Comparison of ENCODE assay signal across 24 cellular contexts in genomic region chr2:31828891-31829290, GRCh38.
A peak's percentile ranks its signal among the peaks of the same experiment; 100 is the strongest.
DNase-seq lines count a peak whose midpoint lies in the region; ATAC-seq and TF ChIP-seq lines count a peak whose summit lies in the region.
"Had no signal": no experiment of that assay in that cellular context is flagged by ENCODE, and none has a peak within 500 bp of the region (broad histone marks: within the 10 kb centered on the region; RNA-seq: fewer than 3 reads in every experiment).

No MANE protein-coding gene starts in this region.

- H3K9me3 ChIP-seq in neuronal stem cell (replicated peaks in 1 of 2; ENCODE audit: control insufficient read depth in 2 of 2, insufficient read depth in 1 of 2, low read depth in 1 of 2, low read length in 2 of 2), result no peaks in the 10 kb centered on the region
- H3K9me3 ChIP-seq in esophagus muscularis mucosa, result no peaks in the 10 kb centered on the region
- H3K9me3 ChIP-seq: thyroid gland had no signal

- intact Hi-C loops in esophagus muscularis mucosa (cut with DNase I), result no loop called here

- H2BK120ac ChIP-seq in neuronal stem cell (ENCODE audit: low read depth, low read length), result no peak overlapping the region

- no peak overlapping the region for H3K18ac ChIP-seq in neuronal stem cell (ENCODE audit: low read length)

- no peak overlapping the region for H2BK5ac ChIP-seq in neuronal stem cell (ENCODE audit: low read length)

- H3K27me3 ChIP-seq in neuronal stem cell (ENCODE audit: control insufficient read depth in 3 of 3, insufficient read depth in 3 of 3, low read depth in 1 of 3, low read length in 3 of 3), result no peaks in the 10 kb centered on the region
- H3K27me3 ChIP-seq in esophagus muscularis mucosa, result no peaks in the 10 kb centered on the region
- H3K27me3 ChIP-seq: cardiac muscle cell, left lung, thyroid gland had no signal

- H3K36me3 ChIP-seq in neuronal stem cell (replicated peaks in 1 of 2; ENCODE audit: control insufficient read depth in 2 of 2, insufficient read depth in 2 of 2, low read length in 2 of 2) (no peaks in the 10 kb centered on the region), esophagus muscularis mucosa (no peaks in the 10 kb centered on the region)
- H3K36me3 ChIP-seq: cardiac muscle cell, left lung, thyroid gland, WERI-Rb-1 had no signal

- no CpG with 5 or more reads among the region's 2 CpGs for WGBS in neuronal stem cell (ENCODE audit: extremely low coverage in 2 of 2, insufficient read length in 2 of 2, insufficient replicate concordance in 1 of 2), 2 donors
- 83% methylated on average over 2 of the region's 2 CpGs for WGBS in esophagus muscularis mucosa

- ATAC-seq in GM21381 (IDR thresholded peaks at IDR 0.05; ENCODE audit: unreplicated experiment) (no peak), HG02759 (IDR thresholded peaks at IDR 0.05; ENCODE audit: unreplicated experiment) (no peak)
- ATAC-seq: activated naive CD8-positive, alpha-beta T cell treated with anti-CD3 and anti-CD28 coated beads, Interleukin-2, amount 50 U/mL, for 24 hours; left lung; stimulated activated naive CD8-positive, alpha-beta T cell treated with anti-CD3 and anti-CD28 coated beads, Interleukin-15, Interleukin-2, amounts not matched to agents 100 U/mL and 50 U/mL, for 24 hours had no signal

- no peak for TF ChIP-seq CTCF in esophagus muscularis mucosa (IDR thresholded peaks at IDR 0.05)

- H3K27ac ChIP-seq in neuronal stem cell (replicated peaks; ENCODE audit: low read length) (no peak overlapping the region), esophagus muscularis mucosa (replicated peaks in 1 of 4) (no peak overlapping the region)
- H3K27ac ChIP-seq: cardiac muscle cell, left lung, thyroid gland, WERI-Rb-1 had no signal

- H4K91ac ChIP-seq in neuronal stem cell (ENCODE audit: low read depth, low read length, poor library complexity), result no peak overlapping the region

- no peak overlapping the region for H2AK5ac ChIP-seq in neuronal stem cell (ENCODE audit: low read depth, low read length)

- no peaks in the 10 kb centered on the region for H3K79me1 ChIP-seq in neuronal stem cell (ENCODE audit: low read depth, low read length)

- no peak for TF ChIP-seq POLR2A in esophagus muscularis mucosa (IDR thresholded peaks at IDR 0.05; ENCODE audit: low read depth)

- H3K4me1 ChIP-seq in neuronal stem cell (ENCODE audit: control insufficient read depth in 2 of 2, insufficient read depth in 1 of 2, low read depth in 1 of 2, low read length in 2 of 2) (no peaks in the 10 kb centered on the region), esophagus muscularis mucosa (no peaks in the 10 kb centered on the region)
- H3K4me1 ChIP-seq: left lung, thyroid gland had no signal

- H3K4me3 ChIP-seq in neuronal stem cell (ENCODE audit: low read length in 2 of 2), result no peak overlapping the region
- H3K4me3 ChIP-seq in esophagus muscularis mucosa, result no peak overlapping the region
- H3K4me3 ChIP-seq: cardiac muscle cell, left lung, thyroid gland had no signal

- no peak overlapping the region for H3K4ac ChIP-seq in neuronal stem cell (ENCODE audit: low read length)

- no peak overlapping the region for H3K9ac ChIP-seq in neuronal stem cell (ENCODE audit: low read depth, low read length, poor library complexity)

- H4K8ac ChIP-seq in neuronal stem cell (ENCODE audit: low read depth, low read length), result no peak overlapping the region

- no peak for TF ChIP-seq EP300 in esophagus muscularis mucosa (IDR thresholded peaks at IDR 0.05)

- DNase-seq in EL, result peak; percentile 60
- DNase-seq in NCI-H226, result peak; percentile 58
- peak; percentile 16 for DNase-seq in astrocyte of the hippocampus (ENCODE audit: low read depth, low spot score)
- DNase-seq in glomerular visceral epithelial cell (ENCODE audit: extremely low spot score), result peak; percentile 53
- no peak for DNase-seq in neuronal stem cell (ENCODE audit: low spot score)
- DNase-seq in esophagus muscularis mucosa (ENCODE audit: extremely low spot score), result no peak
- DNase-seq: activated CD8-positive, alpha-beta memory T cell treated with anti-CD3 and anti-CD28 coated beads, Interleukin-2, amount 50 U/mL, for 48 hours; activated effector memory CD4-positive, alpha-beta T cell treated with Interleukin-2 at 50 U/mL for 16 hours; activated naive CD8-positive, alpha-beta T cell treated with anti-CD3 and anti-CD28 coated beads, Interleukin-2, amount 50 U/mL, for 24 hours; GF-D8; left lung; midbrain; NCI-H1417; NCI-H2107; NCI-H524; nephron progenitor cell; SHP77 treated with DMSO at 0.1 percent for 48 hours; small intestine; stimulated activated naive CD8-positive, alpha-beta T cell treated with anti-CD3 and anti-CD28 coated beads, Interleukin-15, Interleukin-2, amounts not matched to agents 100 U/mL and 50 U/mL, for 24 hours; thyroid gland; WERI-Rb-1 had no signal

- H2BK12ac ChIP-seq in neuronal stem cell (ENCODE audit: low read length), result no peak overlapping the region

- no peak overlapping the region for H2BK15ac ChIP-seq in neuronal stem cell (ENCODE audit: low read length)

- no peak overlapping the region for H3K23ac ChIP-seq in neuronal stem cell (ENCODE audit: low read depth, low read length, poor library complexity)

- H3K14ac ChIP-seq in neuronal stem cell (ENCODE audit: low read length), result no peak overlapping the region

- no peak overlapping the region for H3K4me2 ChIP-seq in neuronal stem cell (ENCODE audit: insufficient read depth, low read length, poor library complexity, severe bottlenecking)

- H2AFZ ChIP-seq in neuronal stem cell (ENCODE audit: low read length), result no peak overlapping the region

Comparison
In these comparisons a context has a peak if more than half of its experiments do, and no peak if none do; other contexts are left out.
1. DNase-seq: peak in EL (single experiment), NCI-H226 (single experiment), astrocyte of the hippocampus (single experiment) and glomerular visceral epithelial cell (single experiment); none in neuronal stem cell (single experiment) and esophagus muscularis mucosa (single experiment).